Comparison of ENCODE assay signal across 10 cellular contexts in genomic region chr14:61474671-61475070, GRCh38.
DNase-seq lines count a peak whose midpoint lies in the region; ATAC-seq and TF ChIP-seq lines count a peak whose summit lies in the region.
"Had no signal": no experiment of that assay in that cellular context is flagged by ENCODE, and none has a peak within 500 bp of the region (broad histone marks: within the 10 kb centered on the region; RNA-seq: fewer than 3 reads in every experiment).

No MANE protein-coding gene starts in this region.

- no peak overlapping the region for H3K4me2 ChIP-seq in SU-DHL-6 (ENCODE audit: low read depth, low read length, poor library complexity, severe bottlenecking)
- no peak overlapping the region for H3K4me2 ChIP-seq in fibroblast of lung (ENCODE audit: extremely low read depth, insufficient read depth, low read length)

- H3K9me3 Mint-ChIP-seq in activated T-cell treated with anti-CD3 and anti-CD28 coated beads, Interleukin-2, amount 50 U/mL, for 72 hours = peaks cover 2% of the 10 kb centered on the region in 2 donors

- TF ChIP-seq CTCF in SU-DHL-6 (IDR thresholded peaks at IDR 0.05; ENCODE audit: insufficient read depth, low read length, poor library complexity, severe bottlenecking) (no peak), fibroblast of lung (conservative IDR thresholded peaks at IDR 0.05 in 1 of 2, IDR thresholded peaks at IDR 0.05 in 1 of 2; ENCODE audit: low read depth in 1 of 2, low read length in 2 of 2) (no peak)

- H2AFZ ChIP-seq in SU-DHL-6 (ENCODE audit: low read depth, low read length, severe bottlenecking) (no peak overlapping the region), fibroblast of lung (ENCODE audit: low read length) (no peak overlapping the region)

- H3K4me1 ChIP-seq in fibroblast of lung (ENCODE audit: control insufficient read depth, extremely low read depth, insufficient read depth, low read length) (peaks cover 41% of the 10 kb centered on the region), subcutaneous abdominal adipose tissue (ENCODE audit: control insufficient read depth in 5 of 5, insufficient read depth in 5 of 5, low read length in 5 of 5) (peaks cover 8 to 74% (median 62%) of the 10 kb centered on the region in 5 donors)

- H3K9me2 ChIP-seq in SU-DHL-6 (replicated peaks; ENCODE audit: insufficient read depth, low read length) = no peaks in the 10 kb centered on the region

- H3K4me3 ChIP-seq in SU-DHL-6 (ENCODE audit: insufficient read depth, low read length, poor library complexity, severe bottlenecking) (no peak overlapping the region), fibroblast of lung (replicated peaks in 1 of 4; ENCODE audit: control extremely low read depth in 1 of 4, insufficient read depth in 1 of 4, low read depth in 3 of 4, low read length in 4 of 4) (no peak overlapping the region), subcutaneous abdominal adipose tissue (ENCODE audit: low read depth in 1 of 5, low read length in 5 of 5) (no peak overlapping the region)
- H3K4me3 ChIP-seq: thoracic aorta had no signal

- no peaks in the 10 kb centered on the region for H3K27me3 Mint-ChIP-seq in activated T-cell treated with anti-CD3 and anti-CD28 coated beads, Interleukin-2, amount 50 U/mL, for 72 hours (ENCODE audit: low read depth)

- H3K27ac Mint-ChIP-seq in activated T-cell treated with anti-CD3 and anti-CD28 coated beads, Interleukin-2, amount 50 U/mL, for 72 hours = peak overlapping the region; percentile 98

- peak overlapping the region in 1 of 2 donors; percentile 82 for H3K4me3 Mint-ChIP-seq in activated T-cell treated with anti-CD3 and anti-CD28 coated beads, Interleukin-2, amount 50 U/mL, for 72 hours

- H3K79me2 ChIP-seq in SU-DHL-6 (ENCODE audit: insufficient read depth, low read length) (no peaks in the 10 kb centered on the region), fibroblast of lung (ENCODE audit: control insufficient read depth, insufficient read depth, low read length) (no peaks in the 10 kb centered on the region)

- H3K9ac ChIP-seq in SU-DHL-6 (ENCODE audit: low read length) (no peak overlapping the region), fibroblast of lung (ENCODE audit: insufficient read depth, low read length) (no peak overlapping the region), subcutaneous abdominal adipose tissue (ENCODE audit: low read length in 5 of 5) (no peak overlapping the region)

- DNase-seq in activated T-cell treated with anti-CD3 and anti-CD28 coated beads, Interleukin-2, amount 50 U/mL, for 72 hours = no peak
- DNase-seq in activated T-cell treated with anti-CD3 and anti-CD28 coated beads for 4 hours = no peak
- DNase-seq in fibroblast of lung (ENCODE audit: low read depth in 2 of 2) = no peak
- no peak for DNase-seq in kidney glomerular epithelial cell (lab: John Stamatoyannopoulos, UW)
- DNase-seq in superior temporal gyrus (ENCODE audit: extremely low spot score) = no peak
- no peak for DNase-seq in NCI-H226

- H3K36me3 ChIP-seq in SU-DHL-6 (ENCODE audit: low read length) (no peaks in the 10 kb centered on the region), fibroblast of lung (ENCODE audit: control insufficient read depth, insufficient read depth, low read length) (no peaks in the 10 kb centered on the region), subcutaneous abdominal adipose tissue (ENCODE audit: control insufficient read depth in 5 of 5, insufficient read depth in 5 of 5, low read length in 5 of 5) (no peaks in the 10 kb centered on the region)
- H3K36me3 ChIP-seq: thoracic aorta had no signal

- H3K4me1 Mint-ChIP-seq in activated T-cell treated with anti-CD3 and anti-CD28 coated beads, Interleukin-2, amount 50 U/mL, for 72 hours (ENCODE audit: low read depth) = peaks cover 99% of the 10 kb centered on the region

- H3F3A ChIP-seq in SU-DHL-6 (ENCODE audit: insufficient read depth) = peaks cover 46% of the 10 kb centered on the region

- H3K36me3 Mint-ChIP-seq in activated T-cell treated with anti-CD3 and anti-CD28 coated beads, Interleukin-2, amount 50 U/mL, for 72 hours (ENCODE audit: insufficient read depth in 2 of 2) = peaks cover 13 to 20% of the 10 kb centered on the region in 2 donors

- ATAC-seq in activated T-cell treated with anti-CD3 and anti-CD28 coated beads, Interleukin-2, amount 50 U/mL, for 72 hours (replicated peaks in 1 of 2) = no peak

- H3K9me3 ChIP-seq in SU-DHL-6 (ENCODE audit: insufficient read depth, low read length) (no peaks in the 10 kb centered on the region), fibroblast of lung (ENCODE audit: control insufficient read depth, insufficient read depth, low read depth, low read length) (no peaks in the 10 kb centered on the region), subcutaneous abdominal adipose tissue (ENCODE audit: control insufficient read depth in 5 of 5, low read length in 5 of 5) (no peaks in the 10 kb centered on the region)
- H3K9me3 ChIP-seq: thoracic aorta had no signal

- H3K27me3 ChIP-seq in SU-DHL-6 (ENCODE audit: low read length) (no peaks in the 10 kb centered on the region), fibroblast of lung (ENCODE audit: control insufficient read depth, insufficient read depth, low read length) (no peaks in the 10 kb centered on the region), subcutaneous abdominal adipose tissue (ENCODE audit: control insufficient read depth in 5 of 5, insufficient read depth in 4 of 5, low read length in 5 of 5) (no peaks in the 10 kb centered on the region)

- H4K20me1 ChIP-seq in SU-DHL-6 (ENCODE audit: low read depth, low read length) (no peaks in the 10 kb centered on the region), fibroblast of lung (ENCODE audit: control insufficient read depth, extremely low read depth, insufficient read depth, low read length) (no peaks in the 10 kb centered on the region)

- H3K27ac ChIP-seq in SU-DHL-6 (ENCODE audit: low read depth, low read length) (peak overlapping the region; percentile 18), fibroblast of lung (ENCODE audit: insufficient read depth, low read length) (peak overlapping the region; percentile 16), subcutaneous abdominal adipose tissue (ENCODE audit: low read depth, low read length) (peak overlapping the region; percentile 82)
- H3K27ac ChIP-seq: VCaP had no signal

Comparison
In these comparisons a context has a peak if more than half of its experiments do, and no peak if none do; other contexts are left out.
1. H3K27ac ChIP-seq: peak in every context shown above with its lines; median percentile 82 in subcutaneous abdominal adipose tissue; 18 in SU-DHL-6; 16 in fibroblast of lung.